ENCODE assay signal across 8 cellular contexts in genomic region chr6:138403324-138403800, GRCh38. TPM values are rescaled to one million over a fixed set of nuclear protein-coding genes. Genes with fewer than 3 reads are reported as not detected.
DNase-seq lines count a peak whose midpoint lies in the region; ATAC-seq and TF ChIP-seq lines count a peak whose summit lies in the region.

No MANE protein-coding gene starts in this region.

- TF ChIP-seq CTCF in AG10803 (conservative IDR thresholded peaks at IDR 0.05; ENCODE audit: low read length) (0 out of 2 replicates have a peak, but pooled peaks have one; percentile 9), colonic mucosa (IDR thresholded peaks at IDR 0.05) (no peak), lower leg skin (IDR thresholded peaks at IDR 0.05) (no peak)

- no peaks in the 10 kb centered on the region for H3K27me3 Mint-ChIP-seq in T-helper 17 cell

- H3K36me3 ChIP-seq in colonic mucosa, result no peaks in the 10 kb centered on the region

- ATAC-seq in GM18867 (IDR thresholded peaks at IDR 0.05; ENCODE audit: unreplicated experiment) (peak; percentile 5), HG03457 (IDR thresholded peaks at IDR 0.05; ENCODE audit: unreplicated experiment) (peak; percentile 7), T-helper 17 cell (peak; percentile 24)

- H3K27ac Mint-ChIP-seq in T-helper 17 cell, result peak overlapping the region; percentile 80

- H3K9me3 ChIP-seq in T-helper 17 cell (ENCODE audit: control insufficient read depth, low read length, poor library complexity, severe bottlenecking) (no peaks in the 10 kb centered on the region), colonic mucosa (no peaks in the 10 kb centered on the region)

- H3K4me1 Mint-ChIP-seq in T-helper 17 cell, result peaks cover 14% of the 10 kb centered on the region

- no peak for DNase-seq in AG10803 (ENCODE audit: low read depth)
- DNase-seq in T-helper 17 cell, result peak; percentile 12 to 30 (median 25)
- peak; percentile 41 for DNase-seq in colonic mucosa
- DNase-seq in lower leg skin (ENCODE audit: low spot score in 2 of 2), result peak in 1 of 2 donors; percentile 87
- DNase-seq in stimulated activated CD8-positive, alpha-beta memory T cell treated with anti-CD3 and anti-CD28 coated beads, Interleukin-4, amount 100 ng/mL, for 48 hours, result peak; percentile 55
- no peak for DNase-seq in HT-29 (ENCODE audit: low spot score)

- H3K36me3 Mint-ChIP-seq in T-helper 17 cell (ENCODE audit: low read depth), result peaks cover 3% of the 10 kb centered on the region

- peak overlapping the region; percentile 79 for H3K4me3 ChIP-seq in AG10803 (ENCODE audit: low read length)
- peak overlapping the region; percentile 70 for H3K4me3 ChIP-seq in colonic mucosa
- H3K4me3 ChIP-seq in lower leg skin (ENCODE audit: low read depth, poor library complexity, severe bottlenecking), result peak overlapping the region; percentile 71

- intact Hi-C loops in colonic mucosa (cut with DNase I), result no loop called here
- intact Hi-C loops in lower leg skin (cut with DNase I; ENCODE audit: low total_unique reads), result no loop called here

- H3K27ac ChIP-seq in colonic mucosa, result peak overlapping the region; percentile 86

- H3K27me3 ChIP-seq in colonic mucosa, result no peaks in the 10 kb centered on the region

- TF ChIP-seq POLR2A in lower leg skin (IDR thresholded peaks at IDR 0.05), result no peak

- H3K4me1 ChIP-seq in colonic mucosa, result peaks cover 4% of the 10 kb centered on the region

- H3K9ac ChIP-seq in colonic mucosa (ENCODE audit: low read depth in 2 of 2, low read length in 2 of 2), result peak overlapping the region; percentile 96 to 99

- H3K4me3 Mint-ChIP-seq in T-helper 17 cell, result peak overlapping the region; percentile 83

- WGBS in lower leg skin, 2 donors, result 0 to 1% methylated on average over 17 to 26 of the region's 30 CpGs

RNA-seq across cellular contexts. Expression of gene HEBP2, which starts 0.7 kb away (rescaled TPM):
- 10 to 100 TPM; 32.9 to 50.4 TPM for total RNA-seq in T-helper 17 cell
- 10 to 100 TPM; 82.3 to 93.6 TPM for total RNA-seq in colonic mucosa
- 100 to 1,000 TPM; 141 to 195 (median 162) TPM for total RNA-seq in lower leg skin
- 124 and 130 TPM in 2 replicates for total RNA-seq in HT-29 (2014; rRNA removed; shearing (Covaris generic))

RNA-seq across cellular contexts. Expression of gene SMIM28, which starts 25.7 kb away (rescaled TPM):
- total RNA-seq in T-helper 17 cell (not detected), colonic mucosa (under 1 TPM in 1 of 2 donors, not detected in 1; 0.29 TPM), lower leg skin (not detected)
- not detected in 2 replicates for total RNA-seq in HT-29 (2014; rRNA removed; shearing (Covaris generic))

Comparison
In these comparisons a context has a peak if more than half of its experiments do, and no peak if none do; other contexts are left out.
1. DNase-seq: peak in T-helper 17 cell (3 of 3), colonic mucosa (single experiment) and stimulated activated CD8-positive, alpha-beta memory T cell treated with anti-CD3 and anti-CD28 coated beads, Interleukin-4, amount 100 ng/mL, for 48 hours (single experiment); none in AG10803 (single experiment) and HT-29 (single experiment).
2. Peak in every context shown above with its lines, with median percentiles within 50 percentile points of each other: H3K4me3 ChIP-seq and ATAC-seq.